In genomic region chr2:9217838-9218770, GRCh38 we compare ENCODE assay signal across 17 cellular contexts. TPM values are rescaled to one million over a fixed set of nuclear protein-coding genes. Genes with fewer than 3 reads are reported as not detected.
DNase-seq lines count a peak whose midpoint lies in the region; FAIRE-seq and TF ChIP-seq lines count a peak whose summit lies in the region.
"Had no signal": no experiment of that assay in that cellular context is flagged by ENCODE, and none has a peak within 500 bp of the region (broad histone marks: within the 10 kb centered on the region; RNA-seq: fewer than 3 reads in every experiment).

No MANE protein-coding gene starts in this region.

- peak; percentile 52 for DNase-seq in ELF-1 (ENCODE audit: low read depth, low spot score)
- peak; percentile 91 for DNase-seq in NCI-H146 treated with DMSO at 0.1 percent for 48 hours (lab: John Stamatoyannopoulos, UW; ENCODE audit: unreplicated experiment)
- peak; percentile 78 for DNase-seq in bronchial epithelial cell (ENCODE audit: low read depth)
- no peak for DNase-seq in neural progenitor cell (ENCODE audit: low spot score)
- DNase-seq in stomach: no peak
- no peak for DNase-seq in NCI-H226
- no peak for DNase-seq in esophagus squamous epithelium (lab: John Stamatoyannopoulos, UW)
- no peak for DNase-seq in activated CD4-positive, alpha-beta T cell treated with anti-CD3 and anti-CD28 coated beads for 4 hours
- DNase-seq: BE2C, cortex of kidney, KG1, left cardiac atrium, NCI-H1092 treated with DMSO at 0.1 percent for 48 hours, NCI-H524 treated with DMSO at 0.1 percent for 48 hours, PC-3, posterior cingulate gyrus had no signal

- no peaks in the 10 kb centered on the region for H3K27me3 ChIP-seq in bronchial epithelial cell (ENCODE audit: control insufficient read depth, insufficient read depth, low read length)
- H3K27me3 ChIP-seq in neural progenitor cell: no peaks in the 10 kb centered on the region
- H3K27me3 ChIP-seq in stomach: no peaks in the 10 kb centered on the region
- no peaks in the 10 kb centered on the region for H3K27me3 ChIP-seq in esophagus squamous epithelium
- H3K27me3 ChIP-seq: BE2C had no signal

- H3K79me2 ChIP-seq in neural progenitor cell (ENCODE audit: low read depth): peaks cover 95% of the 10 kb centered on the region

- intact Hi-C loops in stomach (cut with DNase I; ENCODE audit: low total_unique reads): no loop called here
- intact Hi-C loops in esophagus squamous epithelium (cut with DNase I): no loop called here

- no peaks in the 10 kb centered on the region for H3K4me1 ChIP-seq in neural progenitor cell
- H3K4me1 ChIP-seq in stomach: peaks cover 27 to 65% (median 47%) of the 10 kb centered on the region in 4 donors
- peaks cover 2 to 52% (median 32%) of the 10 kb centered on the region in 3 donors for H3K4me1 ChIP-seq in esophagus squamous epithelium
- H3K4me1 ChIP-seq: BE2C had no signal

- WGBS in stomach, 5 donors: 93 to 96% (median 95%) methylated on average over 7 of the region's 7 CpGs
- 76 to 87% methylated on average over 6 to 7 of the region's 7 CpGs for WGBS in esophagus squamous epithelium, 2 donors

- H3F3A ChIP-seq in neural progenitor cell (ENCODE audit: low read depth): peaks cover 5% of the 10 kb centered on the region

- H3K9ac ChIP-seq in neural progenitor cell: no peak overlapping the region

- H3K4me3 ChIP-seq in bronchial epithelial cell (ENCODE audit: low read depth, low read length) (no peak overlapping the region), neural progenitor cell (no peak overlapping the region), stomach (no peak overlapping the region), esophagus squamous epithelium (no peak overlapping the region)

- peaks cover 8% of the 10 kb centered on the region for H3K9me3 Mint-ChIP-seq in neural progenitor cell
- H3K9me3 Mint-ChIP-seq: stimulated activated naive CD8-positive, alpha-beta T cell treated with anti-CD3 and anti-CD28 coated beads, Interleukin-15, Interleukin-2, amounts not matched to agents 100 ng/mL and 50 ng/mL, for 24 hours had no signal

- H4K20me1 ChIP-seq in neural progenitor cell (ENCODE audit: low read depth): peaks cover 69% of the 10 kb centered on the region

- H3K4me2 ChIP-seq in neural progenitor cell: no peak overlapping the region

- no peak overlapping the region for H2AFZ ChIP-seq in neural progenitor cell (replicated peaks)

- H3K27ac Mint-ChIP-seq in neural progenitor cell: peak overlapping the region; percentile 58
- H3K27ac Mint-ChIP-seq: stimulated activated naive CD8-positive, alpha-beta T cell treated with anti-CD3 and anti-CD28 coated beads, Interleukin-15, Interleukin-2, amounts not matched to agents 100 ng/mL and 50 ng/mL, for 24 hours had no signal

- peaks cover 36% of the 10 kb centered on the region for H3K36me3 Mint-ChIP-seq in neural progenitor cell

- H3K27ac ChIP-seq in neural progenitor cell: no peak overlapping the region
- no peak overlapping the region for H3K27ac ChIP-seq in stomach
- H3K27ac ChIP-seq in esophagus squamous epithelium: peak overlapping the region in 1 of 4 donors; percentile 16

- peaks cover 2% of the 10 kb centered on the region for H3K36me3 ChIP-seq in bronchial epithelial cell (ENCODE audit: control insufficient read depth, insufficient read depth, low read length)
- no peaks in the 10 kb centered on the region for H3K36me3 ChIP-seq in neural progenitor cell
- H3K36me3 ChIP-seq in stomach: no peaks in the 10 kb centered on the region
- no peaks in the 10 kb centered on the region for H3K36me3 ChIP-seq in esophagus squamous epithelium
- H3K36me3 ChIP-seq: BE2C had no signal

- peaks cover 4% of the 10 kb centered on the region for H3K27me3 Mint-ChIP-seq in neural progenitor cell (ENCODE audit: insufficient read depth, low read depth)

- no peak for TF ChIP-seq CTCF in bronchial epithelial cell (IDR thresholded peaks at IDR 0.05; ENCODE audit: insufficient read depth, low read length, severe bottlenecking)
- no peak for TF ChIP-seq CTCF in neural progenitor cell (IDR thresholded peaks at IDR 0.05)
- no peak for TF ChIP-seq CTCF in stomach (IDR thresholded peaks at IDR 0.05)
- no peak for TF ChIP-seq CTCF in esophagus squamous epithelium (IDR thresholded peaks at IDR 0.05)

- H3K4me3 Mint-ChIP-seq in neural progenitor cell: no peak overlapping the region
- H3K4me3 Mint-ChIP-seq: stimulated activated naive CD8-positive, alpha-beta T cell treated with anti-CD3 and anti-CD28 coated beads, Interleukin-15, Interleukin-2, amounts not matched to agents 100 ng/mL and 50 ng/mL, for 24 hours had no signal

- H3K9me3 ChIP-seq in neural progenitor cell (ENCODE audit: low read depth) (no peaks in the 10 kb centered on the region), stomach (no peaks in the 10 kb centered on the region), esophagus squamous epithelium (no peaks in the 10 kb centered on the region)
- H3K9me3 ChIP-seq: BE2C had no signal

- H3K4me1 Mint-ChIP-seq in neural progenitor cell: peaks cover 15% of the 10 kb centered on the region

- no peak for TF ChIP-seq EP300 in stomach (IDR thresholded peaks at IDR 0.05)

- TF ChIP-seq POLR2A in stomach (IDR thresholded peaks at IDR 0.05) (no peak), esophagus squamous epithelium (IDR thresholded peaks at IDR 0.05) (no peak)

- peak; percentile 7 for FAIRE-seq in bronchial epithelial cell (lab: Jason Lieb, UNC)

RNA-seq across cellular contexts. Expression of gene ASAP2, which starts 11.5 kb away (rescaled TPM):
- total RNA-seq in bronchial epithelial cell (20.0 and 25.5 TPM in 2 replicates), neural progenitor cell (ENCODE audit: low replicate concordance) (26.1 and 31.7 TPM in 2 replicates), stomach (10 to 100 TPM; 32.1 to 55.4 (median 37.1) TPM), esophagus squamous epithelium (10 to 100 TPM in 1 of 4 donors, 1 to 10 TPM in 3; 3.3 to 15.3 (median 6.9) TPM)
- polyA plus RNA-seq in stomach: 10 to 100 TPM in 1 of 3 donors, 1 to 10 TPM in 2; 9.7 to 25.1 (median 9.8) TPM

Comparison
In these comparisons a context has a peak if more than half of its experiments do, and no peak if none do; other contexts are left out.
1. DNase-seq: peak in ELF-1 (single experiment), NCI-H146 treated with DMSO at 0.1 percent for 48 hours (single experiment) and bronchial epithelial cell (single experiment); none in neural progenitor cell (single experiment), stomach (single experiment), NCI-H226 (single experiment), esophagus squamous epithelium (single experiment) and activated CD4-positive, alpha-beta T cell treated with anti-CD3 and anti-CD28 coated beads for 4 hours (0 of 2).